ENCODE assay signal across 30 cellular contexts in genomic region chr4:113718252-113718651, GRCh38.
"Had no signal": no experiment of that assay in that cellular context is flagged by ENCODE, and none has a peak within 500 bp of the region (broad histone marks: within the 10 kb centered on the region; RNA-seq: fewer than 3 reads in every experiment).

No MANE protein-coding gene starts in this region.

- DNase-seq: activated CD4-positive, alpha-beta memory T cell treated with anti-CD3 and anti-CD28 coated beads for 36 hours; activated CD4-positive, alpha-beta T cell treated with anti-CD3 and anti-CD28 coated beads for 36 hours; activated CD4-positive, alpha-beta T cell treated with anti-CD3 and anti-CD28 coated beads, Interleukin-2, amount 10 ng/mL, durations not matched to agents 24 days and 14 days; activated CD4-positive, CD25-positive, alpha-beta regulatory T cell; activated CD4-positive, CD25-positive, alpha-beta regulatory T cell treated with anti-CD3 and anti-CD28 coated beads, Interleukin-2, amount 50 U/mL, for 72 hours; activated CD8-positive, alpha-beta memory T cell treated with anti-CD3 and anti-CD28 coated beads, Interleukin-2, amount 10 ng/mL, durations not matched to agents 7 days and 5 days; activated CD8-positive, alpha-beta memory T cell treated with anti-CD3 and anti-CD28 coated beads, Interleukin-2, amount 50 U/mL, for 4 hours; activated CD8-positive, alpha-beta T cell treated with anti-CD3 and anti-CD28 coated beads, Interleukin-2, amount 10 ng/mL, durations not matched to agents 7 days and 5 days; activated gamma-delta T cell; activated naive CD4-positive, alpha-beta T cell; activated naive CD4-positive, alpha-beta T cell treated with anti-CD3 and anti-CD28 coated beads, Interleukin-2, amount 50 U/mL, for 16 hours; activated naive CD8-positive, alpha-beta T cell treated with anti-CD3 and anti-CD28 coated beads for 36 hours; activated naive CD8-positive, alpha-beta T cell treated with anti-CD3 and anti-CD28 coated beads, Interleukin-2, amount 50 U/mL, for 24 hours; activated T-cell treated with anti-CD3 and anti-CD28 coated beads for 4 hours; activated T-cell treated with anti-CD3 and anti-CD28 coated beads, Interleukin-2, amount 50 U/mL, for 24 hours; activated T-cell treated with anti-CD3 and anti-CD28 coated beads, Interleukin-2, amount 50 U/mL, for 72 hours; adrenal gland; amygdala; aorta; body of pancreas; caudate nucleus; cortex of kidney; dermis blood vessel endothelial cell; effector CD4-positive, alpha-beta T cell; effector memory CD8-positive, alpha-beta T cell; esophagus squamous epithelium; foreskin fibroblast; head of caudate nucleus; T-helper 2 cell had no signal

- H3K36me3 ChIP-seq: adrenal gland had no signal

- H3K27me3 ChIP-seq: adrenal gland, body of pancreas, esophagus squamous epithelium had no signal

- H3K4me1 Mint-ChIP-seq: activated CD8-positive, alpha-beta memory T cell treated with anti-CD3 and anti-CD28 coated beads, Interleukin-2, amount 10 ng/mL, durations not matched to agents 7 days and 5 days had no signal

- H3K9me3 ChIP-seq: adrenal gland, body of pancreas, esophagus squamous epithelium had no signal

- H3K4me3 ChIP-seq: adrenal gland, body of pancreas, esophagus squamous epithelium had no signal

- H3K27ac ChIP-seq: adrenal gland, body of pancreas, epithelial cell of prostate, esophagus squamous epithelium had no signal

- H3K27me3 Mint-ChIP-seq: activated CD4-positive, alpha-beta memory T cell treated with anti-CD3 and anti-CD28 coated beads for 36 hours; activated CD4-positive, alpha-beta T cell treated with anti-CD3 and anti-CD28 coated beads for 36 hours; activated CD4-positive, alpha-beta T cell treated with anti-CD3 and anti-CD28 coated beads, Interleukin-2, amount 10 ng/mL, durations not matched to agents 24 days and 14 days; activated CD8-positive, alpha-beta memory T cell treated with anti-CD3 and anti-CD28 coated beads, Interleukin-2, amount 10 ng/mL, durations not matched to agents 7 days and 5 days; activated naive CD8-positive, alpha-beta T cell treated with anti-CD3 and anti-CD28 coated beads for 36 hours; activated naive CD8-positive, alpha-beta T cell treated with anti-CD3 and anti-CD28 coated beads, Interleukin-2, amount 50 U/mL, for 24 hours; activated T-cell treated with anti-CD3 and anti-CD28 coated beads, Interleukin-2, amount 50 U/mL, for 24 hours; effector memory CD8-positive, alpha-beta T cell had no signal

- H3K27ac Mint-ChIP-seq: activated CD4-positive, alpha-beta memory T cell treated with anti-CD3 and anti-CD28 coated beads for 36 hours; activated CD4-positive, alpha-beta T cell treated with anti-CD3 and anti-CD28 coated beads for 36 hours; activated CD4-positive, alpha-beta T cell treated with anti-CD3 and anti-CD28 coated beads, Interleukin-2, amount 10 ng/mL, durations not matched to agents 24 days and 14 days; activated CD8-positive, alpha-beta memory T cell treated with anti-CD3 and anti-CD28 coated beads, Interleukin-2, amount 10 ng/mL, durations not matched to agents 7 days and 5 days; activated CD8-positive, alpha-beta T cell treated with anti-CD3 and anti-CD28 coated beads, Interleukin-2, amount 10 ng/mL, durations not matched to agents 7 days and 5 days; activated naive CD8-positive, alpha-beta T cell treated with anti-CD3 and anti-CD28 coated beads for 36 hours; activated naive CD8-positive, alpha-beta T cell treated with anti-CD3 and anti-CD28 coated beads, Interleukin-2, amount 50 U/mL, for 24 hours; activated T-cell treated with anti-CD3 and anti-CD28 coated beads, Interleukin-2, amount 50 U/mL, for 24 hours; activated T-cell treated with anti-CD3 and anti-CD28 coated beads, Interleukin-2, amount 50 U/mL, for 72 hours; effector memory CD8-positive, alpha-beta T cell had no signal

- H3K4me1 ChIP-seq: body of pancreas, esophagus squamous epithelium had no signal

- H3K4me3 Mint-ChIP-seq: activated CD4-positive, alpha-beta memory T cell treated with anti-CD3 and anti-CD28 coated beads for 36 hours; activated CD4-positive, alpha-beta T cell treated with anti-CD3 and anti-CD28 coated beads for 36 hours; activated CD4-positive, alpha-beta T cell treated with anti-CD3 and anti-CD28 coated beads, Interleukin-2, amount 10 ng/mL, durations not matched to agents 24 days and 14 days; activated CD8-positive, alpha-beta memory T cell treated with anti-CD3 and anti-CD28 coated beads, Interleukin-2, amount 10 ng/mL, durations not matched to agents 7 days and 5 days; activated CD8-positive, alpha-beta T cell treated with anti-CD3 and anti-CD28 coated beads, Interleukin-2, amount 10 ng/mL, durations not matched to agents 7 days and 5 days; activated naive CD8-positive, alpha-beta T cell treated with anti-CD3 and anti-CD28 coated beads for 36 hours; activated naive CD8-positive, alpha-beta T cell treated with anti-CD3 and anti-CD28 coated beads, Interleukin-2, amount 50 U/mL, for 24 hours; activated T-cell treated with anti-CD3 and anti-CD28 coated beads, Interleukin-2, amount 50 U/mL, for 24 hours; activated T-cell treated with anti-CD3 and anti-CD28 coated beads, Interleukin-2, amount 50 U/mL, for 72 hours; effector memory CD8-positive, alpha-beta T cell had no signal

- H3K9me3 Mint-ChIP-seq: activated CD4-positive, alpha-beta memory T cell treated with anti-CD3 and anti-CD28 coated beads for 36 hours; activated naive CD8-positive, alpha-beta T cell treated with anti-CD3 and anti-CD28 coated beads, Interleukin-2, amount 50 U/mL, for 24 hours; activated T-cell treated with anti-CD3 and anti-CD28 coated beads, Interleukin-2, amount 50 U/mL, for 24 hours; effector memory CD8-positive, alpha-beta T cell had no signal
